30 cellular contexts compared by ENCODE assay signal in the genomic region with DNA sequence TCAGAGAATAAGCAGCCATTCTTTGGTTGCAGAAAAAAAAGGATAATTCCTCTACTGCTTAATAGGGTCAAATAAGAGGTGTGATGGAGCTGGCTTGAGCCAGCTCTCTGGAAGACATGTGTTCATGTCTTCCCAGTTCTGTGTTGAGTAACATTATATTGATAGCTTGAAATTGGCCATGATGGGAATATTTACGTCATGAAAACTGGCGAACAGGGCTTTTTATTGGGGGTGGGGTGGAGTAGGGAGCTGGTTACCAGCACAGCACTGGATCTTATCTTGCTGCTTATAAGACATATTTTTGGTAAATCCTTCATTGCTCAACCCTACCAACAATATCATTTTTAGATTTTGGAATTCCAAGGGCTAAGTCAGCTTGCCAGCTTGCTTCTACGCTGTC. TPM values are rescaled to one million over a fixed set of nuclear protein-coding genes. Genes with fewer than 3 reads are reported as not detected.
A peak's percentile ranks its signal among the peaks of the same experiment; 100 is the strongest.
DNase-seq lines count a peak whose midpoint lies in the region; ATAC-seq and TF ChIP-seq lines count a peak whose summit lies in the region.
"Had no signal": no experiment of that assay in that cellular context is flagged by ENCODE, and none has a peak within 500 bp of the region (broad histone marks: within the 10 kb centered on the region; RNA-seq: fewer than 3 reads in every experiment).

No MANE protein-coding gene starts in this region.

- H3K9me3 ChIP-seq in cardiac muscle cell (ENCODE audit: low read depth) (no peaks in the 10 kb centered on the region), left ventricle myocardium inferior (replicated peaks) (no peaks in the 10 kb centered on the region), mesenchymal stem cell (ENCODE audit: control insufficient read depth, low read length) (no peaks in the 10 kb centered on the region), aorta (ENCODE audit: control insufficient read depth, low read length) (no peaks in the 10 kb centered on the region)
- H3K9me3 ChIP-seq: A549, BE2C, colonic mucosa, transverse colon had no signal

- WGBS in mesenchymal stem cell, result 100% methylated on average over 2 of the region's 3 CpGs
- WGBS in aorta, 2 donors, result 28 to 37% methylated on average over 3 of the region's 3 CpGs

- H4K8ac ChIP-seq in mesenchymal stem cell (ENCODE audit: low read length), result no peak overlapping the region

- no peak overlapping the region for H2BK15ac ChIP-seq in mesenchymal stem cell (ENCODE audit: low read depth, poor library complexity, severe bottlenecking)

- peaks cover 35% of the 10 kb centered on the region for H3K4me1 ChIP-seq in cardiac muscle cell (ENCODE audit: low read depth)
- H3K4me1 ChIP-seq in left ventricle myocardium inferior, result peaks cover 5% of the 10 kb centered on the region
- no peaks in the 10 kb centered on the region for H3K4me1 ChIP-seq in mesenchymal stem cell (ENCODE audit: control insufficient read depth, insufficient read depth, low read depth, low read length)
- H3K4me1 ChIP-seq in aorta (ENCODE audit: control insufficient read depth in 1 of 2, insufficient read depth in 2 of 2, low read length in 2 of 2), result peaks cover 0 to 2% of the 10 kb centered on the region in 2 donors
- H3K4me1 ChIP-seq: A549, BE2C, colonic mucosa had no signal

- no peaks in the 10 kb centered on the region for H3K27me3 ChIP-seq in cardiac muscle cell
- H3K27me3 ChIP-seq in left ventricle myocardium inferior (ENCODE audit: low read depth), result no peaks in the 10 kb centered on the region
- H3K27me3 ChIP-seq in mesenchymal stem cell (ENCODE audit: control insufficient read depth in 1 of 2, insufficient read depth in 1 of 2, low read length in 2 of 2), result no peaks in the 10 kb centered on the region
- no peaks in the 10 kb centered on the region for H3K27me3 ChIP-seq in aorta (ENCODE audit: control insufficient read depth in 1 of 2, insufficient read depth in 2 of 2, low read length in 1 of 2)
- H3K27me3 ChIP-seq: colonic mucosa, transverse colon had no signal

- H3K4me3 ChIP-seq in cardiac muscle cell (no peak overlapping the region), left ventricle myocardium inferior (no peak overlapping the region), fibroblast of the aortic adventitia (ENCODE audit: low read depth, low read length) (no peak overlapping the region), mesenchymal stem cell (ENCODE audit: insufficient read depth in 1 of 2, low read depth in 1 of 2, low read length in 2 of 2) (peak overlapping the region in 1 of 2 experiments; percentile 38), aorta (ENCODE audit: low read length in 2 of 2) (no peak overlapping the region), foreskin fibroblast (ENCODE audit: low read depth in 1 of 2, low read length in 2 of 2) (no peak overlapping the region)
- H3K4me3 ChIP-seq: A549, colonic mucosa, transverse colon had no signal

- no peaks in the 10 kb centered on the region for H3K79me1 ChIP-seq in mesenchymal stem cell (replicated peaks; ENCODE audit: low read length, poor library complexity, severe bottlenecking)

- DNase-seq in cardiac muscle cell (ENCODE audit: low read depth in 1 of 2, low spot score in 1 of 2) (peak in 1 of 2 donors; percentile 88), left ventricle myocardium inferior (no peak), fibroblast of the aortic adventitia (ENCODE audit: low read depth) (peak; percentile 80), mesenchymal stem cell (no peak), aorta (no peak), foreskin fibroblast (no peak), epidermal melanocyte (ENCODE audit: insufficient read length, low spot score) (no peak), GM20000 (ENCODE audit: low spot score) (no peak)
- DNase-seq: activated CD8-positive, alpha-beta T cell treated with anti-CD3 and anti-CD28 coated beads, Interleukin-2, amount 10 ng/mL, durations not matched to agents 7 days and 5 days; activated gamma-delta T cell; activated T-cell treated with anti-CD3 and anti-CD28 coated beads for 4 hours; BE2C; colonic mucosa; COR-L47; DMS79; effector memory CD8-positive, alpha-beta T cell; GF-D8; HCEC 1CT; islet precursor cell; NCI-H1092; NCI-H1694 treated with DMSO at 0.1 percent for 48 hours; NCI-H2171 treated with DMSO at 0.1 percent for 48 hours; NCI-H524 treated with DMSO at 0.1 percent for 48 hours; NK-92 treated with Interleukin-12 subunit alpha and Interleukin-12 subunit beta, amount 100 ng/mL, for 24 hours; PC-3; T-helper 2 cell; transverse colon had no signal

- H3K4me2 ChIP-seq in mesenchymal stem cell (ENCODE audit: low read length, poor library complexity, severe bottlenecking), result no peak overlapping the region
- H3K4me2 ChIP-seq: A549 had no signal

- no peak overlapping the region for H3K23ac ChIP-seq in mesenchymal stem cell (ENCODE audit: low read length in 2 of 2)

- H3K18ac ChIP-seq in mesenchymal stem cell (ENCODE audit: low read depth in 1 of 2, low read length in 2 of 2), result no peak overlapping the region

- H2BK5ac ChIP-seq in mesenchymal stem cell (ENCODE audit: low read depth, low read length, poor library complexity, severe bottlenecking), result no peak overlapping the region

- peak overlapping the region; percentile 60 for H3K9ac ChIP-seq in mesenchymal stem cell (ENCODE audit: low read length)

- peak; percentile 79 for ATAC-seq in aorta (ENCODE audit: low FRiP score)
- ATAC-seq: A549; activated CD8-positive, alpha-beta T cell treated with anti-CD3 and anti-CD28 coated beads, Interleukin-2, amount 10 ng/mL, durations not matched to agents 7 days and 5 days; effector memory CD8-positive, alpha-beta T cell; PC-3 had no signal

- no peak overlapping the region for H3K14ac ChIP-seq in mesenchymal stem cell (ENCODE audit: low read length in 2 of 2)

- H3K4ac ChIP-seq in mesenchymal stem cell (ENCODE audit: low read depth in 1 of 2, low read length in 2 of 2), result no peak overlapping the region

- peak; percentile 36 for TF ChIP-seq CTCF in cardiac muscle cell (IDR thresholded peaks at IDR 0.05; ENCODE audit: low read depth, low read length)
- TF ChIP-seq CTCF in left ventricle myocardium inferior (IDR thresholded peaks at IDR 0.05; ENCODE audit: borderline replicate concordance), result no peak
- no peak for TF ChIP-seq CTCF in fibroblast of the aortic adventitia (IDR thresholded peaks at IDR 0.05; ENCODE audit: insufficient read depth, low read length)
- TF ChIP-seq CTCF in foreskin fibroblast (IDR thresholded peaks at IDR 0.05; ENCODE audit: low read depth, low read length), result no peak
- no peak for TF ChIP-seq CTCF in GM20000 (IDR thresholded peaks at IDR 0.05; ENCODE audit: extremely low read depth, missing control alignments)

- H3K27ac ChIP-seq in cardiac muscle cell (no peak overlapping the region), left ventricle myocardium inferior (replicated peaks) (no peak overlapping the region), mesenchymal stem cell (ENCODE audit: low read length, poor library complexity, severe bottlenecking) (no peak overlapping the region), aorta (ENCODE audit: low read depth in 1 of 2, low read length in 2 of 2) (no peak overlapping the region)
- H3K27ac ChIP-seq: A549, colonic mucosa, transverse colon had no signal

- no peak overlapping the region for H2AK5ac ChIP-seq in mesenchymal stem cell (ENCODE audit: low read length, severe bottlenecking)

- H2AFZ ChIP-seq in mesenchymal stem cell (ENCODE audit: low read depth, low read length), result no peak overlapping the region

- intact Hi-C loops in left ventricle myocardium inferior (cut with micrococcal nuclease), result no loop called here
- intact Hi-C loops in aorta (cut with DNase I), result no loop called here

- no peak overlapping the region for H2BK12ac ChIP-seq in mesenchymal stem cell (ENCODE audit: low read length in 2 of 2)

- no peak overlapping the region for H4K91ac ChIP-seq in mesenchymal stem cell (ENCODE audit: low read length)

- no peak overlapping the region for H2BK120ac ChIP-seq in mesenchymal stem cell (ENCODE audit: low read depth, low read length)

- no peaks in the 10 kb centered on the region for H3K36me3 ChIP-seq in cardiac muscle cell
- no peaks in the 10 kb centered on the region for H3K36me3 ChIP-seq in left ventricle myocardium inferior
- H3K36me3 ChIP-seq in mesenchymal stem cell (ENCODE audit: control insufficient read depth in 1 of 2, insufficient read depth in 2 of 2, low read depth in 1 of 2, low read length in 2 of 2), result no peaks in the 10 kb centered on the region
- H3K36me3 ChIP-seq in aorta (ENCODE audit: control insufficient read depth in 1 of 2, insufficient read depth in 2 of 2, low read length in 1 of 2), result no peaks in the 10 kb centered on the region
- H3K36me3 ChIP-seq: BE2C, colonic mucosa, transverse colon had no signal

RNA-seq across cellular contexts. Expression of a gene that starts 25.4 kb away (rescaled TPM):
- total RNA-seq in cardiac muscle cell (not detected in 2 replicates), left ventricle myocardium inferior (not detected), fibroblast of the aortic adventitia (ENCODE audit: low replicate concordance) (not detected in 2 replicates), aorta (not detected)
- polyA plus RNA-seq in cardiac muscle cell (not detected in 2 replicates), aorta (10 to 100 TPM in 1 of 2 donors, not detected in 1; 59.6 TPM)
- polyA plus RNA-seq in mesenchymal stem cell (2013, experiment 1 of 2), result not detected
- not detected for polyA plus RNA-seq in mesenchymal stem cell (2013, experiment 2 of 2)
- total RNA-seq: activated CD8-positive, alpha-beta T cell treated with anti-CD3 and anti-CD28 coated beads, Interleukin-2, amount 10 ng/mL, durations not matched to agents 7 days and 5 days; lung microvascular endothelial cell; PC-3 had no signal
- polyA plus RNA-seq: A549, IgD-negative memory B cell had no signal
